8 cellular contexts compared by ENCODE assay signal in the genomic region with DNA sequence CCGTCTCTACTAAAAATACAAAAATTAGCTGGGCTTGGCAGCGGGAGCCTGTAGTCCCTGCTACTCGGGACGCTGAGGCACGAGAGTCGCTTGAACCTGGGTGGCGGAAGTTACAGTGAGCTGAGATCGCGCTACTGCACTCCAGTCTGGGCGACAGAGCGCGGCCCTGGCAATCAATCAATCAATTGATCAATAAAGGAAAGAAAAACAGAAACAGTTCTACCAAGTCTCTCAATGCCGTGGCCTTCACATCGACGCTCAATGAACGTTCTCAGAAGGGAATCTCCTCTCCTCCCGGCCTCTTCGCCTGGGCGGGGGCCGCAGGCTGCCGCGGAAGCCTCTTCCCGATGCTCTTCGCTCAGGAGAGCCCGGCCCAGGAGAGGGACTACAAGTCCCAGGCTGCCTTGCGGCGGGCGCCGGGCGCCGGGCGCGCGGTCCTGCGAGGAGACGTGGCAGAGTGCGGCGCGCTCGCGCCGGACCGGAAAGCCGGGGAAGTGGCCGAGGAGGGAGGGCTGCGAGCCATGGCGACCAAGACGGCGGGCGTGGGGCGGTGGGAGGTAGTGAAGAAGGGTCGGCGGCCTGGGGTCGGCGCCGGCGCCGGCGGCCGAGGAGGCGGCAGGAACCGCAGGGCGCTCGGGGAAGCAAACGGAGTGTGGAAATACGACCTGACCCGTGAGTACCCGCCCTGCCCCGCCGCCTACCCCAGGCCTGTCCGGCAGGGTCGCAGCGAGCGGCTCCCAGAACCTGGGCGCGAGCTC. TPM values are rescaled to one million over a fixed set of nuclear protein-coding genes. Genes with fewer than 3 reads are reported as not detected.
DNase-seq lines count a peak whose midpoint lies in the region; ATAC-seq, FAIRE-seq and TF ChIP-seq lines count a peak whose summit lies in the region.

Gene TMEM214, plus strand, starts transcription at position 471 of the 758 bp plus-strand sequence. Its CDS starts 51 bp downstream, at position 522.

- H3K9me3 ChIP-seq in spleen = no peaks in the 10 kb centered on the region

- in situ Hi-C loops in ACHN (cut with HindIII; ENCODE audit: low pct_ligation_motif_present, low pct_unique_long_range_greater_than_20kb, low sequenced_read_pairs) = no loop called here

- H3K36me3 ChIP-seq in bronchial epithelial cell (ENCODE audit: control insufficient read depth, insufficient read depth, low read length) (peaks cover 26% of the 10 kb centered on the region), spleen (peaks cover 5 to 44% (median 29%) of the 10 kb centered on the region in 6 donors)

- H3K4me3 ChIP-seq in WI38 (ENCODE audit: low read depth, low read length) = peak within 1 kb of the TSS; percentile 86
- peak within 1 kb of the TSS; percentile 75 for H3K4me3 ChIP-seq in bronchial epithelial cell (ENCODE audit: low read depth, low read length)
- H3K4me3 ChIP-seq in spleen = peak within 1 kb of the TSS; percentile 57 to 83 (median 78)

- ATAC-seq in GM18861 (IDR thresholded peaks at IDR 0.05; ENCODE audit: unreplicated experiment) (peak; percentile 93), HG03095 (IDR thresholded peaks at IDR 0.05; ENCODE audit: unreplicated experiment) (peak; percentile 85)

- H3K27ac ChIP-seq in spleen = peak within 1 kb of the TSS; percentile 81 to 90 (median 86)

- H3K27me3 ChIP-seq in bronchial epithelial cell (ENCODE audit: control insufficient read depth, insufficient read depth, low read length) (no peaks in the 10 kb centered on the region), spleen (replicated peaks in 1 of 7) (no peaks in the 10 kb centered on the region)

- peak in 2 of 3 donors; percentile 35 to 54 for TF ChIP-seq POLR2A in spleen (IDR thresholded peaks at IDR 0.05)

- 0 to 1% (median 0%) methylated on average over 64 to 76 of the region's 76 CpGs for WGBS in spleen, 5 donors

- DNase-seq in ACHN = peak; percentile 90
- DNase-seq in NCI-H2171 treated with DMSO at 0.1 percent for 48 hours (lab: John Stamatoyannopoulos, UW) = peak; percentile 87
- DNase-seq in bronchial epithelial cell (ENCODE audit: low read depth) = peak; percentile 73
- peak; percentile 84 for DNase-seq in inferior parietal cortex (ENCODE audit: extremely low spot score)
- DNase-seq in spleen = peak; percentile 98

- intact Hi-C loops in spleen (cut with DNase I; ENCODE audit: low total_unique reads) = no loop called here

- TF ChIP-seq CTCF in WI38 (IDR thresholded peaks at IDR 0.05; ENCODE audit: low read depth, low read length) (no peak), bronchial epithelial cell (IDR thresholded peaks at IDR 0.05; ENCODE audit: insufficient read depth, low read length, severe bottlenecking) (no peak), spleen (IDR thresholded peaks at IDR 0.05 in 8 of 11, conservative IDR thresholded peaks at IDR 0.05 in 3 of 11) (peak in 2 of 11 experiments; percentile 16 to 32)

- no peak for FAIRE-seq in bronchial epithelial cell (lab: Jason Lieb, UNC)

- peaks cover 15 to 57% (median 33%) of the 10 kb centered on the region in 6 donors for H3K4me1 ChIP-seq in spleen

RNA-seq across cellular contexts. Expression of gene TMEM214, which starts in this region (rescaled TPM):
- total RNA-seq in bronchial epithelial cell (15.8 and 17.3 TPM in 2 replicates), spleen (10 to 100 TPM; 56.1 to 93.1 (median 73.0) TPM)
- 10 to 100 TPM; 22.3 to 48.9 (median 26.8) TPM for polyA plus RNA-seq in spleen

Comparison
In these comparisons a context has a peak if more than half of its experiments do, and no peak if none do; other contexts are left out.
1. Peak in every context shown above with its lines: DNase-seq, ATAC-seq, H3K4me3 ChIP-seq and H3K27ac ChIP-seq.